In the genomic region with DNA sequence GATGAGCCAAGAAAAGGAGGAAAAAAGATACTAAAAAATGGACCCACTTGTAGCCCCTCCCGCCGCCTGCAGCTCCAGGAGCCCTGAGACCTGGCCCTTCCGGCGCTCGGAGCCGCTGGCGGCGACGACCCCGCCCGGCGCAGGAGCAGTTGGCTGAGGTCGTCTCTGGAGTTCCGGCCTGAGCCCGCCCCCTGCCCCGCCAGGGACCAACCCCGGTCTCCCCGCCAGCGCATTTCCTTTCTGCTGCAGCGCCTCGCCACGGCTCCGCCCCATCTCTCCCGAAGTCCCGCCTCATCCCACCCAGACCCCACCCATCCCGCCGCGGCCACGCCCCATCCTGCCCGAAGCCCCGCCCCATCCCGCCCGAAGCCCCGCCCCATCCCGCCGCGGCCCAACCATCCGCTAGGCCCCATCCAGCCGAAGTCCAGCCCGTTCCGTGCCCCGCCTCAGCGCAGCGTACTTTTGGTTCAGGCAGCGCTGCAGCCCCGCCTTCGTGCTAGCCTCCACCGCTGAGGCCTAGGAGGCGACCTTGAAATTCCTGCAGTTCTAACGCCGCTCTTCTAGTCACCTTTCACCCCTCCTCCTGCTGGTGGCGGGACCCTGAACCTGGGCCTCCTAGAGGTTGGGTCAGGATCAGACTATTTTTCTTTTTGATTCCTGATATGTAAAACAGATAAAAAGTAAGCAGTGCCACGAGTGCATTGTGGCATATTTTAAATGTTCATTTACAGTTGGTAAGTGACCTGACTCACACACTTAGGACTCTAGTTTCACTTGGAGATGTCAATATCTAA, we compare ENCODE assay signal across 8 cellular contexts. TPM values are rescaled to one million over a fixed set of nuclear protein-coding genes. Genes with fewer than 3 reads are reported as not detected.
DNase-seq lines count a peak whose midpoint lies in the region; ATAC-seq, FAIRE-seq and TF ChIP-seq lines count a peak whose summit lies in the region.

A gene with protein sequence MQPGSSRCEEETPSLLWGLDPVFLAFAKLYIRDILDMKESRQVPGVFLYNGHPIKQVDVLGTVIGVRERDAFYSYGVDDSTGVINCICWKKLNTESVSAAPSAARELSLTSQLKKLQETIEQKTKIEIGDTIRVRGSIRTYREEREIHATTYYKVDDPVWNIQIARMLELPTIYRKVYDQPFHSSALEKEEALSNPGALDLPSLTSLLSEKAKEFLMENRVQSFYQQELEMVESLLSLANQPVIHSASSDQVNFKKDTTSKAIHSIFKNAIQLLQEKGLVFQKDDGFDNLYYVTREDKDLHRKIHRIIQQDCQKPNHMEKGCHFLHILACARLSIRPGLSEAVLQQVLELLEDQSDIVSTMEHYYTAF (minus strand): TSS at position 132 of the 794 bp plus-strand sequence. CDS start 590 bp downstream, outside the sequence.

- H3K79me1 ChIP-seq in H1 (ENCODE audit: low read depth, low read length) = no peaks in the 10 kb centered on the region
- H3K79me1 ChIP-seq in mesendoderm (ENCODE audit: low read length) = no peaks in the 10 kb centered on the region

- H3K4ac ChIP-seq in H1 (replicated peaks; ENCODE audit: insufficient read length, low read depth, low read length) (peak within 1 kb of the TSS; percentile 76), mesendoderm (ENCODE audit: low read depth, low read length) (peak within 1 kb of the TSS; percentile 49)

- H2BK120ac ChIP-seq in H1 (replicated peaks; ENCODE audit: low read depth, low read length) (peak within 1 kb of the TSS; percentile 73), mesendoderm (ENCODE audit: low read depth, low read length) (no peak within 1 kb of the TSS)

- peak in 1 of 2 experiments; percentile 30; a peak in 1 of 4 replicates for TF ChIP-seq RAD21 in H1 (IDR thresholded peaks at IDR 0.05 in 1 of 2, conservative IDR thresholded peaks at IDR 0.05 in 1 of 2; ENCODE audit: low read depth in 2 of 2, low read length in 2 of 2)

- H4K5ac ChIP-seq in H1 (ENCODE audit: insufficient read length, low read depth, low read length) (peak within 1 kb of the TSS; percentile 93), mesendoderm (ENCODE audit: low read length) (peak within 1 kb of the TSS; percentile 82)

- no peak within 1 kb of the TSS for H3K23ac ChIP-seq in H1 (ENCODE audit: insufficient read length)
- H3K23ac ChIP-seq in mesendoderm (ENCODE audit: low read length) = peak within 1 kb of the TSS; percentile 100

- H3K56ac ChIP-seq in H1 (replicated peaks; ENCODE audit: insufficient read length, low read depth, low read length) (peak within 1 kb of the TSS; percentile 83), mesendoderm (ENCODE audit: low read length) (peak within 1 kb of the TSS; percentile 99)

- H2AK5ac ChIP-seq in H1 (ENCODE audit: low read depth, low read length) = no peak within 1 kb of the TSS; the same call in 1 of the 2 replicates
- no peak within 1 kb of the TSS for H2AK5ac ChIP-seq in mesendoderm (ENCODE audit: low read length)

- H2BK5ac ChIP-seq in H1 (ENCODE audit: low read depth, low read length) (peak within 1 kb of the TSS; percentile 98), mesendoderm (ENCODE audit: low read length) (peak within 1 kb of the TSS; percentile 83)

- H2BK15ac ChIP-seq in H1 (ENCODE audit: low read length) (no peak within 1 kb of the TSS; the same call in 1 of the 2 replicates), mesendoderm (replicated peaks; ENCODE audit: low read depth) (no peak within 1 kb of the TSS)

- H3K27ac ChIP-seq in H1 (ENCODE audit: low read depth, low read length) (peak within 1 kb of the TSS; percentile 22; the same call in 1 of the 2 replicates), mesendoderm (ENCODE audit: low read depth, low read length) (peak within 1 kb of the TSS; percentile 61)

- no peaks in the 10 kb centered on the region for H3K27me3 ChIP-seq in H1 (replicated peaks in 1 of 4; ENCODE audit: control insufficient read depth in 3 of 4, extremely low read depth in 1 of 4, insufficient read depth in 3 of 4, low read length in 3 of 4)
- no peaks in the 10 kb centered on the region for H3K27me3 ChIP-seq in mesendoderm (ENCODE audit: insufficient read depth, low read length, poor library complexity)

- peak within 1 kb of the TSS; percentile 89 for H2BK12ac ChIP-seq in H1 (ENCODE audit: low read depth, low read length)

- H3K36me3 ChIP-seq in H1 (ENCODE audit: control insufficient read depth in 2 of 4, insufficient read depth in 4 of 4, low read length in 3 of 4) (peaks cover 0 to 14% (median 4%) of the 10 kb centered on the region in 4 experiments; a peak in 2 of 8 replicates), mesendoderm (ENCODE audit: control insufficient read depth, insufficient read depth, low read length) (no peaks in the 10 kb centered on the region)

- H3K18ac ChIP-seq in H1 (ENCODE audit: extremely low read depth, low read length) (peak within 1 kb of the TSS; percentile 79), mesendoderm (ENCODE audit: low read length) (peak within 1 kb of the TSS; percentile 57)

- peak within 1 kb of the TSS; percentile 51 to 94 (median 66) for H3K9ac ChIP-seq in H1 (replicated peaks in 1 of 4; ENCODE audit: extremely low read depth in 1 of 4, low read depth in 3 of 4, low read length in 3 of 4)
- peak within 1 kb of the TSS; percentile 98 for H3K9ac ChIP-seq in mesendoderm (ENCODE audit: low read length)

- POLR2A ChIA-PET in H1 (lab: Charles Lee; ENCODE audit: partially characterized antibody) = no interaction called here

- no peak for FAIRE-seq in H1 (lab: Jason Lieb, UNC)

- peaks cover 7% of the 10 kb centered on the region; the same call in 1 of the 2 replicates for H3K23me2 ChIP-seq in H1 (ENCODE audit: low read depth, low read length)

- H4K8ac ChIP-seq in H1 (ENCODE audit: extremely low read depth, insufficient read depth, low read length) = peak within 1 kb of the TSS; percentile 95
- H4K8ac ChIP-seq in mesendoderm (ENCODE audit: low read depth, low read length) = no peak within 1 kb of the TSS

- CTCF ChIA-PET in H1 (lab: Charles Lee; ENCODE audit: partially characterized antibody) = interaction anchor here (0.7 to 2.9 kb wide), 5 partner anchors 19 to 63 kb away, joined by 3 to 8 read pairs (median 3); no protein-coding TSS in a partner anchor

- no peak within 1 kb of the TSS for H3K14ac ChIP-seq in H1 (ENCODE audit: insufficient read length)

- peak; percentile 41 to 52 (median 42) for TF ChIP-seq CTCF in H1 (IDR thresholded peaks at IDR 0.05; ENCODE audit: control extremely low read depth in 1 of 3, insufficient read depth in 1 of 3, low read depth in 1 of 3, low read length in 3 of 3)

- H3K4me2 ChIP-seq in H1 (ENCODE audit: insufficient read depth in 1 of 2, low read depth in 2 of 2, low read length in 2 of 2) (peak within 1 kb of the TSS; percentile 93 to 97), mesendoderm (ENCODE audit: low read length) (peak within 1 kb of the TSS; percentile 98)

- peak within 1 kb of the TSS; percentile 83 for H4K91ac ChIP-seq in H1 (replicated peaks; ENCODE audit: insufficient read length, low read length)

- peak; percentile 93 for DNase-seq in COLO829 (ENCODE audit: low spot score)
- peak; percentile 94 for DNase-seq in HT1080 (ENCODE audit: low read depth)
- DNase-seq in NOMO-1 treated with DMSO at 0.1 percent for 48 hours (lab: John Stamatoyannopoulos, UW; ENCODE audit: unreplicated experiment) = peak; percentile 98
- DNase-seq in activated CD8-positive, alpha-beta memory T cell treated with anti-CD3 and anti-CD28 coated beads for 48 hours (ENCODE audit: low read depth in 2 of 3, low spot score in 2 of 3) = peak; percentile 80 to 91 (median 88)
- peak; percentile 95 to 96 for DNase-seq in H1 (ENCODE audit: low read depth in 1 of 2, low spot score in 2 of 2)
- peak; percentile 99 for DNase-seq in mesendoderm
- DNase-seq in stimulated activated CD8-positive, alpha-beta memory T cell treated with anti-CD3 and anti-CD28 coated beads, Interleukin-15, amount 100 ng/mL, for 1 hour (ENCODE audit: low read depth) = peak; percentile 89

- H3K4me1 ChIP-seq in H1 (replicated peaks in 1 of 4; ENCODE audit: control insufficient read depth in 3 of 4, insufficient read depth in 4 of 4, low read length in 3 of 4) (peaks cover 7 to 19% (median 11%) of the 10 kb centered on the region in 4 experiments), mesendoderm (ENCODE audit: control insufficient read depth, low read depth, low read length) (peaks cover 4% of the 10 kb centered on the region)

- no peaks in the 10 kb centered on the region for H3K79me2 ChIP-seq in H1 (ENCODE audit: control insufficient read depth in 1 of 2, insufficient read depth in 2 of 2, low read length in 2 of 2)
- H3K79me2 ChIP-seq in mesendoderm (ENCODE audit: control insufficient read depth, insufficient read depth, low read length) = no peaks in the 10 kb centered on the region

- ATAC-seq in GM21360 (IDR thresholded peaks at IDR 0.05; ENCODE audit: unreplicated experiment) = peak; percentile 91

- H3K4me3 ChIP-seq in H1 (ENCODE audit: extremely low read depth in 1 of 4, insufficient read depth in 2 of 4, low read depth in 3 of 4, low read length in 4 of 4) (peak within 1 kb of the TSS; percentile 74 to 91 (median 81)), mesendoderm (ENCODE audit: low read length) (peak within 1 kb of the TSS; percentile 83)

- no peaks in the 10 kb centered on the region for H4K20me1 ChIP-seq in H1 (replicated peaks in 1 of 2; ENCODE audit: control insufficient read depth in 1 of 2, insufficient read depth in 2 of 2, low read length in 2 of 2)

- 4% methylated on average over 21 of the region's 53 CpGs; no CpG with 5 or more reads in 1 of the 2 experiments for WGBS in H1 (ENCODE audit: extremely low coverage in 1 of 2, insufficient coverage in 1 of 2, insufficient read length in 1 of 2, insufficient replicate concordance in 2 of 2, low coverage in 1 of 2, low lambda C conversion rate in 2 of 2, missing lambda C conversion rate in 1 of 2), 2 experiments
- no CpG with 5 or more reads among the region's 53 CpGs for WGBS in mesendoderm (ENCODE audit: extremely low coverage, insufficient coverage, low lambda C conversion rate)

- peak in 1 of 2 experiments; percentile 91; a peak in 1 of 3 replicates for TF ChIP-seq POLR2A in H1 (IDR thresholded peaks at IDR 0.05; ENCODE audit: control extremely low read depth in 1 of 2, low read depth in 2 of 2, low read length in 2 of 2)

- H3K9me3 ChIP-seq in H1 (ENCODE audit: insufficient read depth in 2 of 2, low read depth in 1 of 2, low read length in 1 of 2) = peaks cover 8 to 9% of the 10 kb centered on the region in 2 experiments

- peak within 1 kb of the TSS; percentile 29; the same call in 1 of the 2 replicates for H2BK20ac ChIP-seq in H1 (ENCODE audit: low read length)

- TF ChIP-seq EP300 in H1 (IDR thresholded peaks at IDR 0.05; ENCODE audit: borderline replicate concordance in 1 of 2, low read depth in 2 of 2, low read length in 2 of 2) = peak; percentile 61 to 99; a peak in 2 of 3 replicates

- H2AFZ ChIP-seq in H1 (ENCODE audit: low read length) = peak within 1 kb of the TSS; percentile 82

RNA-seq across cellular contexts. Expression of the gene that starts here (rescaled TPM):
- 31.5 and 35.9 TPM in 2 replicates for total RNA-seq in HT1080 (2014; rRNA removed; shearing (Covaris generic))
- polyA plus RNA-seq in HT1080 (2015; cell fraction: cytosol; rRNA removed) = 34.8 and 38.9 TPM in 2 replicates
- polyA plus RNA-seq in HT1080 (2015; cell fraction: nucleus; rRNA removed) = 17.8 and 18.0 TPM in 2 replicates
- total RNA-seq in H1 (2021; fragmentation: NEBNext Ultra II Directional; extraction: Animal tissue kit (Norgen Biotek cat#: 25700)) = 10.3 and 12.4 TPM in 2 replicates
- polyA plus RNA-seq in H1 (2011; rRNA removed) = 8.3 and 10.1 TPM in 2 replicates
- 13.3 TPM for polyA plus RNA-seq in H1 (2011; cell fraction: cytosol; rRNA removed)
- polyA plus RNA-seq in H1 (2011; cell fraction: nucleus; rRNA removed) = 7.8 TPM
- 11.8 to 13.7 TPM (median 12.4 TPM) in 4 replicates for polyA plus RNA-seq in H1 (2012, experiment 1 of 2)
- 2.3 TPM for polyA plus RNA-seq in H1 (2012, experiment 2 of 2)
- 10.1 TPM for polyA plus RNA-seq in H1 (2013, experiment 1 of 2)
- 10.0 TPM for polyA plus RNA-seq in H1 (2013, experiment 2 of 2)
- 12.7 and 13.0 TPM in 2 replicates for polyA minus RNA-seq in H1 (2011; rRNA and poly(A)+ RNA removed)
- 6.7 TPM for polyA minus RNA-seq in H1 (2011; cell fraction: cytosol; rRNA and poly(A)+ RNA removed)
- polyA minus RNA-seq in H1 (2011; cell fraction: nucleus; rRNA and poly(A)+ RNA removed) = 7.5 TPM
- 7.1 TPM for polyA plus RNA-seq in mesendoderm (2013, experiment 1 of 2)
- 7.3 TPM for polyA plus RNA-seq in mesendoderm (2013, experiment 2 of 2)

Comparison
In these comparisons a context has a peak if more than half of its experiments do, and no peak if none do; other contexts are left out.
1. Peak in every context shown above with its lines: DNase-seq, ATAC-seq, H3K4me3 ChIP-seq and H3K27ac ChIP-seq.